ENCODE assay signal across 1 cellular context in the genomic region with DNA sequence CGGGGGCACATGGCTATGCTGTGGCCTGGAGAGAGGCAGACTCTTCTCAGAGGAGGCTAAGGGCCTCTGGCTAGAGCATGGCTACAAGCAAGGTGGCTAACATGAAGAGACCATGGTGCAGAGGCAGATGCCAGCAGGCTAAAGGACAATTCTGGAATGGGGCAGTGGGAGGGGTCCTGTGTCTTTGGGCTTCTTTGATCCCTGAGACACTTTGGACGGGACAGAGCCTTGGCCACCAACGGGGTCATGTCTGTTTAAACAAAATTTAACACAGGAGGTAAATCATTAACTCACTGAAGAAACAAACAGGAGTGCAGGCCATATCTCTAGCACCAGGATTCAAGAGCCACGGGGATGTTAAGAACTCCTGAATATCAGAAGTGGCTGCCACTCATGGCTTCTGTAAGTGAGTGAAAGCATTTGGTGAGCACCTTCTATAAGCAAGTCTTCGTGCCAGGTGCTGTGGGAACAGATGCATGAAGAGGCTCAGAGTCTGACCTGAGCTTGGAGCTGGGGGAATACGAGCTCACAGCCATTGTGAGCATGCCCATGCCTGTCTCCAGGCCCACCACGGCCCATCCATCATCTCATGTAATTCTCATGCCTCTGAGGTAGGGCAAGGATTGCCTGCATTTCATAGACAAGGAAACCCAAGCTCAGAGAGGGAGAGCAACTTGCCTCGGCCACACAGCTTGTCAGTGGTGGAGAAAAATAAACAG.
TF ChIP-seq lines count a peak whose summit lies in the region.

No MANE protein-coding gene starts in this region.

TF ChIP-seq in HepG2, 621 proteins besides CTCF, POLR2A, EP300 and RAD21 (continued from another document and continues in another):
- TF ChIP-seq, protein P1, sequence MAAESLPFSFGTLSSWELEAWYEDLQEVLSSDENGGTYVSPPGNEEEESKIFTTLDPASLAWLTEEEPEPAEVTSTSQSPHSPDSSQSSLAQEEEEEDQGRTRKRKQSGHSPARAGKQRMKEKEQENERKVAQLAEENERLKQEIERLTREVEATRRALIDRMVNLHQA (CRISPR knock-in tag; IDR thresholded peaks at IDR 0.05): no peak
- TF ChIP-seq ZNF34 (CRISPR knock-in tag; IDR thresholded peaks at IDR 0.05; ENCODE audit: borderline replicate concordance) (peak; percentile 56; the same call in 1 of the 2 replicates), MEIS1 (CRISPR knock-in tag; IDR thresholded peaks at IDR 0.05; ENCODE audit: borderline replicate concordance) (peak; percentile 57), ZNF207 (IDR thresholded peaks at IDR 0.05; ENCODE audit: borderline replicate concordance) (no peak), ZNF782 (CRISPR knock-in tag; IDR thresholded peaks at IDR 0.05; ENCODE audit: borderline replicate concordance) (peak; percentile 21; the same call in 1 of the 2 replicates), ZNF841 (CRISPR knock-in tag; IDR thresholded peaks at IDR 0.05; ENCODE audit: borderline replicate concordance) (no peak), ZNF746 (CRISPR knock-in tag; IDR thresholded peaks at IDR 0.05) (peak; percentile 78), KAT8 (CRISPR knock-in tag; IDR thresholded peaks at IDR 0.05) (peak; percentile 45; the same call in 1 of the 2 replicates), SKI (IDR thresholded peaks at IDR 0.05; ENCODE audit: partially characterized antibody) (peak; percentile 71), ZNF337 (CRISPR knock-in tag; IDR thresholded peaks at IDR 0.05; ENCODE audit: borderline replicate concordance, low read depth) (no peak), MTA1 (CRISPR knock-in tag; IDR thresholded peaks at IDR 0.05; ENCODE audit: borderline replicate concordance) (peak; percentile 76; the same call in 1 of the 2 replicates), HMGA1 (CRISPR knock-in tag; conservative IDR thresholded peaks at IDR 0.05) (no peak), ARHGAP35 (CRISPR knock-in tag; IDR thresholded peaks at IDR 0.05; ENCODE audit: borderline replicate concordance) (no peak; the same call in 1 of the 2 replicates), ELF1 (CRISPR knock-in tag; IDR thresholded peaks at IDR 0.05) (no peak), RXRA (CRISPR knock-in tag; IDR thresholded peaks at IDR 0.05) (peak; percentile 93), ZNF567 (CRISPR knock-in tag; IDR thresholded peaks at IDR 0.05; ENCODE audit: borderline replicate concordance) (no peak), SMARCE1 (IDR thresholded peaks at IDR 0.05; ENCODE audit: borderline replicate concordance) (no peak), ZBTB7B (CRISPR knock-in tag; IDR thresholded peaks at IDR 0.05) (peak; percentile 88), ZNF777 (CRISPR knock-in tag; IDR thresholded peaks at IDR 0.05) (no peak), ZNF572 (CRISPR knock-in tag; IDR thresholded peaks at IDR 0.05) (no peak), MTF2 (CRISPR knock-in tag; IDR thresholded peaks at IDR 0.05; ENCODE audit: borderline replicate concordance) (no peak), SAP130 (CRISPR knock-in tag; IDR thresholded peaks at IDR 0.05; ENCODE audit: low read depth) (peak; percentile 82), POLR2AphosphoS2 (IDR thresholded peaks at IDR 0.05; ENCODE audit: low read depth, low read length) (no peak), CBX2 (IDR thresholded peaks at IDR 0.05; ENCODE audit: low read depth, low read length) (no peak), CBX2 (CRISPR knock-in tag; IDR thresholded peaks at IDR 0.05; ENCODE audit: low read depth) (no peak), RBAK (CRISPR knock-in tag; IDR thresholded peaks at IDR 0.05) (no peak), SP4 (CRISPR knock-in tag; IDR thresholded peaks at IDR 0.05) (peak; percentile 16; the same call in 1 of the 2 replicates), NFIB (CRISPR knock-in tag; IDR thresholded peaks at IDR 0.05; ENCODE audit: borderline replicate concordance) (no peak), HDAC6 (IDR thresholded peaks at IDR 0.05; ENCODE audit: low read depth, low read length) (no peak), ZNF224 (CRISPR knock-in tag; IDR thresholded peaks at IDR 0.05) (peak; percentile 75), HOXA7 (CRISPR knock-in tag; IDR thresholded peaks at IDR 0.05) (no peak), ZNF468 (CRISPR knock-in tag; IDR thresholded peaks at IDR 0.05) (no peak), ZFX (CRISPR knock-in tag; IDR thresholded peaks at IDR 0.05; ENCODE audit: low read depth) (peak; percentile 83), HCFC1 (IDR thresholded peaks at IDR 0.05; ENCODE audit: low read depth, low read length) (no peak), PHF8 (CRISPR knock-in tag; IDR thresholded peaks at IDR 0.05) (peak; percentile 27; the same call in 1 of the 2 replicates), ELF4 (CRISPR knock-in tag; IDR thresholded peaks at IDR 0.05; ENCODE audit: borderline replicate concordance) (no peak), ONECUT2 (CRISPR knock-in tag; IDR thresholded peaks at IDR 0.05) (no peak), CBX5 (CRISPR knock-in tag; IDR thresholded peaks at IDR 0.05; ENCODE audit: borderline replicate concordance) (peak; percentile 67; the same call in 1 of the 2 replicates), MZF1 (CRISPR knock-in tag; IDR thresholded peaks at IDR 0.05; ENCODE audit: borderline replicate concordance) (no peak), GATAD2A (CRISPR knock-in tag; IDR thresholded peaks at IDR 0.05) (peak; percentile 92), ZNF282 (IDR thresholded peaks at IDR 0.05; ENCODE audit: partially characterized antibody) (no peak), ZNF589 (CRISPR knock-in tag; conservative IDR thresholded peaks at IDR 0.05) (peak; percentile 65; the same call in 1 of the 2 replicates), KDM6A (CRISPR knock-in tag; IDR thresholded peaks at IDR 0.05; ENCODE audit: low read depth) (peak; percentile 79; the same call in 1 of the 2 replicates), REL (CRISPR knock-in tag; conservative IDR thresholded peaks at IDR 0.05) (no peak), ZNF446 (CRISPR knock-in tag; IDR thresholded peaks at IDR 0.05) (0 out of 2 replicates have a peak, but pooled peaks have one; percentile 63), TBP (CRISPR knock-in tag; IDR thresholded peaks at IDR 0.05) (no peak)
- TF ChIP-seq, protein P2, sequence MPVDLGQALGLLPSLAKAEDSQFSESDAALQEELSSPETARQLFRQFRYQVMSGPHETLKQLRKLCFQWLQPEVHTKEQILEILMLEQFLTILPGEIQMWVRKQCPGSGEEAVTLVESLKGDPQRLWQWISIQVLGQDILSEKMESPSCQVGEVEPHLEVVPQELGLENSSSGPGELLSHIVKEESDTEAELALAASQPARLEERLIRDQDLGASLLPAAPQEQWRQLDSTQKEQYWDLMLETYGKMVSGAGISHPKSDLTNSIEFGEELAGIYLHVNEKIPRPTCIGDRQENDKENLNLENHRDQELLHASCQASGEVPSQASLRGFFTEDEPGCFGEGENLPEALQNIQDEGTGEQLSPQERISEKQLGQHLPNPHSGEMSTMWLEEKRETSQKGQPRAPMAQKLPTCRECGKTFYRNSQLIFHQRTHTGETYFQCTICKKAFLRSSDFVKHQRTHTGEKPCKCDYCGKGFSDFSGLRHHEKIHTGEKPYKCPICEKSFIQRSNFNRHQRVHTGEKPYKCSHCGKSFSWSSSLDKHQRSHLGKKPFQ (CRISPR knock-in tag; IDR thresholded peaks at IDR 0.05; ENCODE audit: insufficient replicate concordance): peak; percentile 79
- TF ChIP-seq, protein P3, sequence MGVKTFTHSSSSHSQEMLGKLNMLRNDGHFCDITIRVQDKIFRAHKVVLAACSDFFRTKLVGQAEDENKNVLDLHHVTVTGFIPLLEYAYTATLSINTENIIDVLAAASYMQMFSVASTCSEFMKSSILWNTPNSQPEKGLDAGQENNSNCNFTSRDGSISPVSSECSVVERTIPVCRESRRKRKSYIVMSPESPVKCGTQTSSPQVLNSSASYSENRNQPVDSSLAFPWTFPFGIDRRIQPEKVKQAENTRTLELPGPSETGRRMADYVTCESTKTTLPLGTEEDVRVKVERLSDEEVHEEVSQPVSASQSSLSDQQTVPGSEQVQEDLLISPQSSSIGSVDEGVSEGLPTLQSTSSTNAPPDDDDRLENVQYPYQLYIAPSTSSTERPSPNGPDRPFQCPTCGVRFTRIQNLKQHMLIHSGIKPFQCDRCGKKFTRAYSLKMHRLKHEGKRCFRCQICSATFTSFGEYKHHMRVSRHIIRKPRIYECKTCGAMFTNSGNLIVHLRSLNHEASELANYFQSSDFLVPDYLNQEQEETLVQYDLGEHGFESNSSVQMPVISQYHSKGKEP (CRISPR knock-in tag; IDR thresholded peaks at IDR 0.05): no peak
- TF ChIP-seq, protein P4, sequence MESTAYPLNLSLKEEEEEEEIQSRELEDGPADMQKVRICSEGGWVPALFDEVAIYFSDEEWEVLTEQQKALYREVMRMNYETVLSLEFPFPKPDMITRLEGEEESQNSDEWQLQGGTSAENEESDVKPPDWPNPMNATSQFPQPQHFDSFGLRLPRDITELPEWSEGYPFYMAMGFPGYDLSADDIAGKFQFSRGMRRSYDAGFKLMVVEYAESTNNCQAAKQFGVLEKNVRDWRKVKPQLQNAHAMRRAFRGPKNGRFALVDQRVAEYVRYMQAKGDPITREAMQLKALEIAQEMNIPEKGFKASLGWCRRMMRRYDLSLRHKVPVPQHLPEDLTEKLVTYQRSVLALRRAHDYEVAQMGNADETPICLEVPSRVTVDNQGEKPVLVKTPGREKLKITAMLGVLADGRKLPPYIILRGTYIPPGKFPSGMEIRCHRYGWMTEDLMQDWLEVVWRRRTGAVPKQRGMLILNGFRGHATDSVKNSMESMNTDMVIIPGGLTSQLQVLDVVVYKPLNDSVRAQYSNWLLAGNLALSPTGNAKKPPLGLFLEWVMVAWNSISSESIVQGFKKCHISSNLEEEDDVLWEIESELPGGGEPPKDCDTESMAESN (CRISPR knock-in tag; conservative IDR thresholded peaks at IDR 0.05): no peak; the same call in 1 of the 2 replicates
- TF ChIP-seq, protein P5, sequence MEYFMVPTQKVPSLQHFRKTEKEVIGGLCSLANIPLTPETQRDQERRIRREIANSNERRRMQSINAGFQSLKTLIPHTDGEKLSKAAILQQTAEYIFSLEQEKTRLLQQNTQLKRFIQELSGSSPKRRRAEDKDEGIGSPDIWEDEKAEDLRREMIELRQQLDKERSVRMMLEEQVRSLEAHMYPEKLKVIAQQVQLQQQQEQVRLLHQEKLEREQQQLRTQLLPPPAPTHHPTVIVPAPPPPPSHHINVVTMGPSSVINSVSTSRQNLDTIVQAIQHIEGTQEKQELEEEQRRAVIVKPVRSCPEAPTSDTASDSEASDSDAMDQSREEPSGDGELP (IDR thresholded peaks at IDR 0.05; ENCODE audit: borderline replicate concordance, low read depth): no peak
- TF ChIP-seq, protein P6, sequence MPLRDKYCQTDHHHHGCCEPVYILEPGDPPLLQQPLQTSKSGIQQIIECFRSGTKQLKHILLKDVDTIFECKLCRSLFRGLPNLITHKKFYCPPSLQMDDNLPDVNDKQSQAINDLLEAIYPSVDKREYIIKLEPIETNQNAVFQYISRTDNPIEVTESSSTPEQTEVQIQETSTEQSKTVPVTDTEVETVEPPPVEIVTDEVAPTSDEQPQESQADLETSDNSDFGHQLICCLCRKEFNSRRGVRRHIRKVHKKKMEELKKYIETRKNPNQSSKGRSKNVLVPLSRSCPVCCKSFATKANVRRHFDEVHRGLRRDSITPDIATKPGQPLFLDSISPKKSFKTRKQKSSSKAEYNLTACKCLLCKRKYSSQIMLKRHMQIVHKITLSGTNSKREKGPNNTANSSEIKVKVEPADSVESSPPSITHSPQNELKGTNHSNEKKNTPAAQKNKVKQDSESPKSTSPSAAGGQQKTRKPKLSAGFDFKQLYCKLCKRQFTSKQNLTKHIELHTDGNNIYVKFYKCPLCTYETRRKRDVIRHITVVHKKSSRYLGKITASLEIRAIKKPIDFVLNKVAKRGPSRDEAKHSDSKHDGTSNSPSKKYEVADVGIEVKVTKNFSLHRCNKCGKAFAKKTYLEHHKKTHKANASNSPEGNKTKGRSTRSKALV (CRISPR knock-in tag; IDR thresholded peaks at IDR 0.05): no peak
- TF ChIP-seq, protein P7, sequence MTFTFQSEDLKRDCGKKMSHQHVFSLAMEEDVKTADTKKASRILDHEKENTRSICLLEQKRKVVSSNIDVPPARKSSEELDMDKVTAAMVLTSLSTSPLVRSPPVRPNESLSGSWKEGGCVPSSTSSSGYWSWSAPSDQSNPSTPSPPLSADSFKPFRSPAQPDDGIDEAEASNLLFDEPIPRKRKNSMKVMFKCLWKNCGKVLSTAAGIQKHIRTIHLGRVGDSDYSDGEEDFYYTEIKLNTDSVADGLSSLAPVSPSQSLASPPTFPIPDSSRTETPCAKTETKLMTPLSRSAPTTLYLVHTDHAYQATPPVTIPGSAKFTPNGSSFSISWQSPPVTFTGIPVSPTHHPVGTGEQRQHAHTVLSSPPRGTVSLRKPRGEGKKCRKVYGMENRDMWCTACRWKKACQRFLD (CRISPR knock-in tag; IDR thresholded peaks at IDR 0.05; ENCODE audit: borderline replicate concordance): peak; percentile 37; the same call in 1 of the 2 replicates
- TF ChIP-seq, protein P8, sequence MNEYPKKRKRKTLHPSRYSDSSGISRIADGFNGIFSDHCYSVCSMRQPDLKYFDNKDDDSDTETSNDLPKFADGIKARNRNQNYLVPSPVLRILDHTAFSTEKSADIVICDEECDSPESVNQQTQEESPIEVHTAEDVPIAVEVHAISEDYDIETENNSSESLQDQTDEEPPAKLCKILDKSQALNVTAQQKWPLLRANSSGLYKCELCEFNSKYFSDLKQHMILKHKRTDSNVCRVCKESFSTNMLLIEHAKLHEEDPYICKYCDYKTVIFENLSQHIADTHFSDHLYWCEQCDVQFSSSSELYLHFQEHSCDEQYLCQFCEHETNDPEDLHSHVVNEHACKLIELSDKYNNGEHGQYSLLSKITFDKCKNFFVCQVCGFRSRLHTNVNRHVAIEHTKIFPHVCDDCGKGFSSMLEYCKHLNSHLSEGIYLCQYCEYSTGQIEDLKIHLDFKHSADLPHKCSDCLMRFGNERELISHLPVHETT (CRISPR knock-in tag; conservative IDR thresholded peaks at IDR 0.05): no peak
- TF ChIP-seq, protein P9, sequence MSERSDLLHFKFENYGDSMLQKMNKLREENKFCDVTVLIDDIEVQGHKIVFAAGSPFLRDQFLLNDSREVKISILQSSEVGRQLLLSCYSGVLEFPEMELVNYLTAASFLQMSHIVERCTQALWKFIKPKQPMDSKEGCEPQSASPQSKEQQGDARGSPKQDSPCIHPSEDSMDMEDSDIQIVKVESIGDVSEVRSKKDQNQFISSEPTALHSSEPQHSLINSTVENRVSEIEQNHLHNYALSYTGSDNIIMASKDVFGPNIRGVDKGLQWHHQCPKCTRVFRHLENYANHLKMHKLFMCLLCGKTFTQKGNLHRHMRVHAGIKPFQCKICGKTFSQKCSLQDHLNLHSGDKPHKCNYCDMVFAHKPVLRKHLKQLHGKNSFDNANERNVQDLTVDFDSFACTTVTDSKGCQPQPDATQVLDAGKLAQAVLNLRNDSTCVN (CRISPR knock-in tag; IDR thresholded peaks at IDR 0.05; ENCODE audit: borderline replicate concordance): peak; percentile 89; the same call in 1 of the 2 replicates
- TF ChIP-seq, protein P10, sequence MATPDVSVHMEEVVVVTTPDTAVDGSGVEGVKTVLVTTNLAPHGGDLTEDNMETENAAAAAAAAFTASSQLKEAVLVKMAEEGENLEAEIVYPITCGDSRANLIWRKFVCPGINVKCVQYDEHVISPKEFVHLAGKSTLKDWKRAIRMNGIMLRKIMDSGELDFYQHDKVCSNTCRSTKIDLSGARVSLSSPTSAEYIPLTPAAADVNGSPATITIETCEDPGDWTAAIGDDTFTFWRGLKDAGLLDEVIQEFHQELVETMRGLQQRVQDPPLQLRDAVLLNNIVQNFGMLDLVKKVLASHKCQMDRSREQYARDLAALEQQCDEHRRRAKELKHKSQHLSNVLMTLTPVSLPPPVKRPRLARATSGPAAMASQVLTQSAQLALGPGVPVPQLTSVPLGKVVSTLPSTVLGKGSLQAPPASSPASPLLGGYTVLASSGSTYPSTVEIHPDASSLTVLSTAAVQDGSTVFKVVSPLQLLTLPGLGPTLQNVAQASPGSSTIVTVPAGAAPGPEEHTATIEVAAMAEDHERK (CRISPR knock-in tag; IDR thresholded peaks at IDR 0.05; ENCODE audit: low read depth): no peak
